2 cellular contexts compared by ENCODE assay signal in genomic region chr1:22111115-22111514, GRCh38.
TF ChIP-seq lines count a peak whose summit lies in the region.

No MANE protein-coding gene starts in this region.

TF ChIP-seq in HepG2, 621 proteins besides CTCF, POLR2A, EP300 and RAD21:
- TF ChIP-seq ZNF737 (CRISPR knock-in tag; IDR thresholded peaks at IDR 0.05; ENCODE audit: borderline replicate concordance) (no peak), FOXA1 (IDR thresholded peaks at IDR 0.05) (no peak), FOXA1 (CRISPR knock-in tag; IDR thresholded peaks at IDR 0.05) (no peak), RBM22 (optimal IDR thresholded peaks at IDR 0.05; ENCODE audit: low read length) (peak; percentile 54)

TF ChIP-seq in GM12878, 131 proteins besides CTCF, POLR2A, EP300 and RAD21:
- TF ChIP-seq SIN3A (IDR thresholded peaks at IDR 0.05; ENCODE audit: low read depth, low read length) (no peak), CREM (IDR thresholded peaks at IDR 0.05; ENCODE audit: low read depth) (no peak), NR2C1 (IDR thresholded peaks at IDR 0.05) (no peak), POLR2AphosphoS2 (IDR thresholded peaks at IDR 0.05; ENCODE audit: low read depth, low read length) (peak; percentile 39; the same call in 1 of the 2 replicates)
